In the genomic region with DNA sequence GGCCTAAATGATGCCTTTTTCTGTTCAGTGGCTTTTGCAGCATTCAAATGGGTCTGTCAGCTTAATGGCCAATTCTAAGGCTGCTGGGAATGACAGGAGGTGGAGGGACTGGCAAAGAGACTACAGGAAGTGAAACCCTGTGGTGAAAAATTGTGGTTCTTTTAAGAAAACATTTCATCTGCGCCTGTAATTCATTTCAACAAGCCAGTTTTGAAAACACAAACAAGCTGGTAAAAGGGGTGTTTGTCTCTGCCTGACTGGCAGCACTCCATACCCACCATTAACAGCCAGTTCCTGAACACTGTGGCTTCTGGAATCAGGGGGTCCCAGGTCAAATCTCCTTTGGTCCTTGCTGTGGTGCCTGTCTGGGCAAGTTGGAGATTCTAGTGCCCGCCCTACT, we compare ENCODE assay signal across 3 cellular contexts.
TF ChIP-seq lines count a peak whose summit lies in the region.

No MANE protein-coding gene starts in this region.

TF ChIP-seq in SK-N-SH, 30 proteins besides CTCF, POLR2A, EP300 and RAD21 (continued from another document):
- TF ChIP-seq, protein P1, sequence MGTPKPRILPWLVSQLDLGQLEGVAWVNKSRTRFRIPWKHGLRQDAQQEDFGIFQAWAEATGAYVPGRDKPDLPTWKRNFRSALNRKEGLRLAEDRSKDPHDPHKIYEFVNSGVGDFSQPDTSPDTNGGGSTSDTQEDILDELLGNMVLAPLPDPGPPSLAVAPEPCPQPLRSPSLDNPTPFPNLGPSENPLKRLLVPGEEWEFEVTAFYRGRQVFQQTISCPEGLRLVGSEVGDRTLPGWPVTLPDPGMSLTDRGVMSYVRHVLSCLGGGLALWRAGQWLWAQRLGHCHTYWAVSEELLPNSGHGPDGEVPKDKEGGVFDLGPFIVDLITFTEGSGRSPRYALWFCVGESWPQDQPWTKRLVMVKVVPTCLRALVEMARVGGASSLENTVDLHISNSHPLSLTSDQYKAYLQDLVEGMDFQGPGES (IDR thresholded peaks at IDR 0.05; ENCODE audit: low read depth, low read length): no peak
- no peak for TF ChIP-seq MEF2A (IDR thresholded peaks at IDR 0.05; ENCODE audit: borderline replicate concordance, low read depth)
- TF ChIP-seq, protein P2, sequence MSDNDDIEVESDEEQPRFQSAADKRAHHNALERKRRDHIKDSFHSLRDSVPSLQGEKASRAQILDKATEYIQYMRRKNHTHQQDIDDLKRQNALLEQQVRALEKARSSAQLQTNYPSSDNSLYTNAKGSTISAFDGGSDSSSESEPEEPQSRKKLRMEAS (IDR thresholded peaks at IDR 0.05; ENCODE audit: low read depth): no peak
- TF ChIP-seq CHD2 (IDR thresholded peaks at IDR 0.05; ENCODE audit: low read length, partially characterized antibody): no peak
- no peak for TF ChIP-seq POLR2AphosphoS5 (IDR thresholded peaks at IDR 0.05; ENCODE audit: low read depth, low read length)

TF ChIP-seq in SK-N-SH treated with all-trans-retinoic acid at 6 μM for 48 hours, 23 proteins besides CTCF, POLR2A, EP300 and RAD21 (continued from another document):
- TF ChIP-seq, protein P3, sequence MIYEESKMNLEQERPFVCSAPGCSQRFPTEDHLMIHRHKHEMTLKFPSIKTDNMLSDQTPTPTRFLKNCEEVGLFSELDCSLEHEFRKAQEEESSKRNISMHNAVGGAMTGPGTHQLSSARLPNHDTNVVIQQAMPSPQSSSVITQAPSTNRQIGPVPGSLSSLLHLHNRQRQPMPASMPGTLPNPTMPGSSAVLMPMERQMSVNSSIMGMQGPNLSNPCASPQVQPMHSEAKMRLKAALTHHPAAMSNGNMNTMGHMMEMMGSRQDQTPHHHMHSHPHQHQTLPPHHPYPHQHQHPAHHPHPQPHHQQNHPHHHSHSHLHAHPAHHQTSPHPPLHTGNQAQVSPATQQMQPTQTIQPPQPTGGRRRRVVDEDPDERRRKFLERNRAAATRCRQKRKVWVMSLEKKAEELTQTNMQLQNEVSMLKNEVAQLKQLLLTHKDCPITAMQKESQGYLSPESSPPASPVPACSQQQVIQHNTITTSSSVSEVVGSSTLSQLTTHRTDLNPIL (CRISPR knock-in tag; IDR thresholded peaks at IDR 0.05; ENCODE audit: low read depth): no peak

TF ChIP-seq in neural cell, 6 proteins besides CTCF, POLR2A, EP300 and RAD21 (continued from another document):
- TF ChIP-seq EZH2 (IDR thresholded peaks at IDR 0.05; ENCODE audit: borderline replicate concordance, insufficient read depth, low read length, poor library complexity, severe bottlenecking) (no peak), POLR2AphosphoS5 (IDR thresholded peaks at IDR 0.05) (peak; percentile 68)
TF ChIP-seq in neural cell: peak in this region for 1.
